ENCODE assay signal across 8 cellular contexts in the genomic region with DNA sequence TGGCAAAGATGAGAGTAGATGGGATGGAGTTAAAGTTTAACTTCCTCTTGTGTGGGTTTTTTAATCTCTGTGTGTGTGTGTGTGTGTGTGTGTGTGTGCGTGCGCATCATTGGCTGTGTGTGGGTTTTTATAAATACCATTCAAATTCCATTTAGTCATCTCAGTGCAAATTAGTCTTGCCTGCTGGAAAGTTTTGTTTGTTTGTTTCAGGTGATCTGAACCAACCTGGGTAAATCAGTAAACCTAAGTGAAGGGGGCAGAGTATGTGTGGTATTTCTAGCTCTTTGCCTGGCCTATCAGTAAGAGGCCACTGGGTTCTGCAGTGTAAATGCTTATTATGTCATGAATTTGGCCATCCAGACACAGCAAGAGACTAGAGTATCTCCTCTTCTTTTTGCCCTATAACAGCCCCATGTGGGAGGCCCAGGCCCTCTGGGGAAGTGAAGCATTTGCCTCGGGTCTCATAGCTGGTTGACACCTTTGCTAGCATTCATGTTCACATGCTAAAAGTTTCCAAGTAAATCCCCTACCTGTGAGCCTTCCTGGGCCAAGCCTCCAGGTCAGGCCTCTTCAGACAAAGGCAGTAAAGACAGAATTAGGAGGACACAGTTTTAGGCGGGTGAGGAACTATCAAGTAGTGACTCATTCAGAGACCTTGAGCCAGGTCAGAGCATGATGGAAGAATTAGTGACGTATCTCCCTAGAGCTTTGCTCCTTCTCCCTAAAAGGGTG. TPM values are rescaled to one million over a fixed set of nuclear protein-coding genes. Genes with fewer than 3 reads are reported as not detected.
DNase-seq lines count a peak whose midpoint lies in the region; ATAC-seq and TF ChIP-seq lines count a peak whose summit lies in the region.

No MANE protein-coding gene starts in this region.

- H3K27me3 ChIP-seq in GM06990 (replicated peaks; ENCODE audit: control insufficient read depth, insufficient read depth, low read length) = no peaks in the 10 kb centered on the region
- H3K27me3 ChIP-seq in GM23248 (replicated peaks; ENCODE audit: insufficient read depth) = no peaks in the 10 kb centered on the region
- no peaks in the 10 kb centered on the region for H3K27me3 ChIP-seq in liver (ENCODE audit: control insufficient read depth in 4 of 4, insufficient read depth in 4 of 4, low read length in 3 of 4)

- H3K9me3 ChIP-seq in GM23248 (ENCODE audit: low read depth) = no peaks in the 10 kb centered on the region
- H3K9me3 ChIP-seq in liver (ENCODE audit: control insufficient read depth in 4 of 4, low read length in 3 of 4) = no peaks in the 10 kb centered on the region

- H3K4me1 ChIP-seq in GM23248 (ENCODE audit: insufficient read depth) = peaks cover 16% of the 10 kb centered on the region
- H3K4me1 ChIP-seq in liver (ENCODE audit: control insufficient read depth in 4 of 4, insufficient read depth in 4 of 4, low read length in 3 of 4) = peaks cover 6 to 36% (median 26%) of the 10 kb centered on the region in 4 donors

- H3K36me3 Mint-ChIP-seq in activated CD8-positive, alpha-beta memory T cell treated with anti-CD3 and anti-CD28 coated beads, Interleukin-2, amount 10 ng/mL, durations not matched to agents 7 days and 5 days = peaks cover 35% of the 10 kb centered on the region

- CTCF ChIA-PET in activated CD8-positive, alpha-beta memory T cell treated with anti-CD3 and anti-CD28 coated beads, Interleukin-2, amount 10 ng/mL, durations not matched to agents 7 days and 5 days (lab: Charles Lee) = interaction anchor here (0.7 to 3.8 kb wide), 2 partner anchors 9 to 65 kb away, joined by 3 to 11 read pairs; no protein-coding TSS in a partner anchor

- no peaks in the 10 kb centered on the region for H3K9me2 ChIP-seq in GM23248 (ENCODE audit: insufficient read depth)

- peak; percentile 47 for DNase-seq in GM06990 (ENCODE audit: extremely low read depth, insufficient read length)
- peak; percentile 79 for DNase-seq in GM23248
- peak; percentile 82 for DNase-seq in OCI-M1 (lab: John Stamatoyannopoulos, UW)
- DNase-seq in GM19238 (ENCODE audit: insufficient read length, low spot score) = no peak
- DNase-seq in NCI-H128 (lab: John Stamatoyannopoulos, UW; ENCODE audit: unreplicated experiment) = no peak
- DNase-seq in SKM-1 treated with dmso at 0.1 percent for 144 hours (lab: John Stamatoyannopoulos, UW; ENCODE audit: unreplicated experiment) = no peak
- DNase-seq in activated CD8-positive, alpha-beta memory T cell treated with anti-CD3 and anti-CD28 coated beads, Interleukin-2, amount 10 ng/mL, durations not matched to agents 7 days and 5 days = no peak

- H3F3A ChIP-seq in GM23248 (ENCODE audit: insufficient read depth) = peaks cover 31% of the 10 kb centered on the region

- 30 to 42% methylated on average over 5 of the region's 5 CpGs for WGBS in GM23248 (ENCODE audit: low coverage in 1 of 2, low lambda C conversion rate in 2 of 2, missing lambda C conversion rate in 2 of 2), 2 experiments
- WGBS in liver = 44% methylated on average over 5 of the region's 5 CpGs

- peak overlapping the region; percentile 76 for H3K27ac ChIP-seq in GM23248
- peak overlapping the region; percentile 22 to 40 for H3K27ac ChIP-seq in liver (ENCODE audit: low read depth in 1 of 2, low read length in 2 of 2)

- H3K36me3 ChIP-seq in GM06990 (ENCODE audit: control insufficient read depth, insufficient read depth, low read length) (peaks cover 11% of the 10 kb centered on the region), GM23248 (ENCODE audit: low read depth) (peaks cover 29% of the 10 kb centered on the region), liver (ENCODE audit: control insufficient read depth in 4 of 4, insufficient read depth in 3 of 4, low read depth in 1 of 4, low read length in 3 of 4) (peaks cover 8 to 36% (median 31%) of the 10 kb centered on the region in 4 donors)

- H3K27me3 Mint-ChIP-seq in activated CD8-positive, alpha-beta memory T cell treated with anti-CD3 and anti-CD28 coated beads, Interleukin-2, amount 10 ng/mL, durations not matched to agents 7 days and 5 days = no peaks in the 10 kb centered on the region

- in situ Hi-C loops in GM23248 (cut with MboI) = loop anchor here (25.0 kb wide), 1 partner anchor 380 kb away; a partner anchor contains a TSS

- peak overlapping the region; percentile 32 for H3K9ac ChIP-seq in GM23248
- H3K9ac ChIP-seq in liver (ENCODE audit: low read depth in 1 of 2, low read length in 2 of 2) = peak overlapping the region in 1 of 2 donors; percentile 47

- no peak overlapping the region for H2AFZ ChIP-seq in GM23248

- peaks cover 29% of the 10 kb centered on the region for H3K79me2 ChIP-seq in GM23248 (ENCODE audit: insufficient read depth)

- TF ChIP-seq RAD21 in liver (IDR thresholded peaks at IDR 0.05) = peak; percentile 27 to 48

- TF ChIP-seq CTCF in GM06990 (IDR thresholded peaks at IDR 0.05; ENCODE audit: insufficient read depth, low read length, poor library complexity, severe bottlenecking) (no peak), liver (IDR thresholded peaks at IDR 0.05; ENCODE audit: low read depth, low read length, missing input control) (no peak)

- ATAC-seq in activated CD8-positive, alpha-beta memory T cell treated with anti-CD3 and anti-CD28 coated beads, Interleukin-2, amount 10 ng/mL, durations not matched to agents 7 days and 5 days = no peak

- no peak overlapping the region for H3K4me3 ChIP-seq in GM06990 (replicated peaks; ENCODE audit: low read depth, low read length)
- H3K4me3 ChIP-seq in GM23248 = no peak overlapping the region
- H3K4me3 ChIP-seq in liver (ENCODE audit: low read depth in 1 of 3, low read length in 3 of 3) = no peak overlapping the region

- H4K20me1 ChIP-seq in GM23248 (ENCODE audit: insufficient read depth) = no peaks in the 10 kb centered on the region

- peaks cover 10% of the 10 kb centered on the region for H3K4me1 Mint-ChIP-seq in activated CD8-positive, alpha-beta memory T cell treated with anti-CD3 and anti-CD28 coated beads, Interleukin-2, amount 10 ng/mL, durations not matched to agents 7 days and 5 days

- H3K9me3 Mint-ChIP-seq in activated CD8-positive, alpha-beta memory T cell treated with anti-CD3 and anti-CD28 coated beads, Interleukin-2, amount 10 ng/mL, durations not matched to agents 7 days and 5 days (ENCODE audit: low read depth) = no peaks in the 10 kb centered on the region

- no peak overlapping the region for H3K27ac Mint-ChIP-seq in activated CD8-positive, alpha-beta memory T cell treated with anti-CD3 and anti-CD28 coated beads, Interleukin-2, amount 10 ng/mL, durations not matched to agents 7 days and 5 days

- H3K4me3 Mint-ChIP-seq in activated CD8-positive, alpha-beta memory T cell treated with anti-CD3 and anti-CD28 coated beads, Interleukin-2, amount 10 ng/mL, durations not matched to agents 7 days and 5 days = no peak overlapping the region

- peak overlapping the region; percentile 20 for H3K4me2 ChIP-seq in GM23248 (ENCODE audit: unreplicated experiment)

TF ChIP-seq in liver, 16 proteins besides CTCF, POLR2A, EP300 and RAD21 (continues in another document):
- TF ChIP-seq HNF4G (IDR thresholded peaks at IDR 0.05) (peak; percentile 20), RXRA (IDR thresholded peaks at IDR 0.05) (peak; percentile 46 to 81), JUND (IDR thresholded peaks at IDR 0.05) (peak; percentile 57 to 72), FOXA2 (IDR thresholded peaks at IDR 0.05) (peak; percentile 69)
- TF ChIP-seq, protein P1, sequence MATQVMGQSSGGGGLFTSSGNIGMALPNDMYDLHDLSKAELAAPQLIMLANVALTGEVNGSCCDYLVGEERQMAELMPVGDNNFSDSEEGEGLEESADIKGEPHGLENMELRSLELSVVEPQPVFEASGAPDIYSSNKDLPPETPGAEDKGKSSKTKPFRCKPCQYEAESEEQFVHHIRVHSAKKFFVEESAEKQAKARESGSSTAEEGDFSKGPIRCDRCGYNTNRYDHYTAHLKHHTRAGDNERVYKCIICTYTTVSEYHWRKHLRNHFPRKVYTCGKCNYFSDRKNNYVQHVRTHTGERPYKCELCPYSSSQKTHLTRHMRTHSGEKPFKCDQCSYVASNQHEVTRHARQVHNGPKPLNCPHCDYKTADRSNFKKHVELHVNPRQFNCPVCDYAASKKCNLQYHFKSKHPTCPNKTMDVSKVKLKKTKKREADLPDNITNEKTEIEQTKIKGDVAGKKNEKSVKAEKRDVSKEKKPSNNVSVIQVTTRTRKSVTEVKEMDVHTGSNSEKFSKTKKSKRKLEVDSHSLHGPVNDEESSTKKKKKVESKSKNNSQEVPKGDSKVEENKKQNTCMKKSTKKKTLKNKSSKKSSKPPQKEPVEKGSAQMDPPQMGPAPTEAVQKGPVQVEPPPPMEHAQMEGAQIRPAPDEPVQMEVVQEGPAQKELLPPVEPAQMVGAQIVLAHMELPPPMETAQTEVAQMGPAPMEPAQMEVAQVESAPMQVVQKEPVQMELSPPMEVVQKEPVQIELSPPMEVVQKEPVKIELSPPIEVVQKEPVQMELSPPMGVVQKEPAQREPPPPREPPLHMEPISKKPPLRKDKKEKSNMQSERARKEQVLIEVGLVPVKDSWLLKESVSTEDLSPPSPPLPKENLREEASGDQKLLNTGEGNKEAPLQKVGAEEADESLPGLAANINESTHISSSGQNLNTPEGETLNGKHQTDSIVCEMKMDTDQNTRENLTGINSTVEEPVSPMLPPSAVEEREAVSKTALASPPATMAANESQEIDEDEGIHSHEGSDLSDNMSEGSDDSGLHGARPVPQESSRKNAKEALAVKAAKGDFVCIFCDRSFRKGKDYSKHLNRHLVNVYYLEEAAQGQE (IDR thresholded peaks at IDR 0.05) = peak; percentile 63

RNA-seq across cellular contexts. Expression of a gene that starts 14.7 kb away (rescaled TPM):
- total RNA-seq in GM23248 (2014; rRNA removed; shearing (Covaris generic)) = 40.2 and 41.5 TPM in 2 replicates
- 17.3 and 19.9 TPM in 2 replicates for polyA plus RNA-seq in GM23248 (2016; fragmentation: Nextera tagmentation; extraction: Ambion mirVana)
- total RNA-seq in liver = 10 to 100 TPM; 16.4 to 26.0 TPM
- polyA plus RNA-seq in liver = 10 to 100 TPM in 1 of 2 donors, 1 to 10 TPM in 1; 9.0 to 13.9 TPM
- total RNA-seq in activated CD8-positive, alpha-beta memory T cell treated with anti-CD3 and anti-CD28 coated beads, Interleukin-2, amount 10 ng/mL, durations not matched to agents 7 days and 5 days = 10 to 100 TPM; 50.2 to 51.5 TPM

RNA-seq across cellular contexts. Expression of a gene that starts 32.6 kb away (rescaled TPM):
- total RNA-seq in GM23248 (2014; rRNA removed; shearing (Covaris generic)) = 8.8 and 11.4 TPM in 2 replicates
- polyA plus RNA-seq in GM23248 (2016; fragmentation: Nextera tagmentation; extraction: Ambion mirVana) (5.6 and 9.2 TPM in 2 replicates), liver (10 to 100 TPM; 27.2 to 47.4 TPM)
- total RNA-seq in liver = 10 to 100 TPM; 18.1 to 29.1 TPM
- 10 to 100 TPM; 39.8 to 43.0 TPM for total RNA-seq in activated CD8-positive, alpha-beta memory T cell treated with anti-CD3 and anti-CD28 coated beads, Interleukin-2, amount 10 ng/mL, durations not matched to agents 7 days and 5 days

Comparison
In these comparisons a context has a peak if more than half of its experiments do, and no peak if none do; other contexts are left out.
1. DNase-seq: peak in GM06990 (single experiment), GM23248 (single experiment) and OCI-M1 (single experiment); none in GM19238 (single experiment), NCI-H128 (single experiment), SKM-1 treated with dmso at 0.1 percent for 144 hours (single experiment) and activated CD8-positive, alpha-beta memory T cell treated with anti-CD3 and anti-CD28 coated beads, Interleukin-2, amount 10 ng/mL, durations not matched to agents 7 days and 5 days (single experiment).